ENCODE assay signal across 7 cellular contexts in genomic region chr1:16863024-16863423, GRCh38. TPM values are rescaled to one million over a fixed set of nuclear protein-coding genes. Genes with fewer than 3 reads are reported as not detected.
DNase-seq lines count a peak whose midpoint lies in the region; ATAC-seq, FAIRE-seq and TF ChIP-seq lines count a peak whose summit lies in the region.
"Not testable (repeated sequence)": the region's sequence is repeated elsewhere in the genome, so short reads cannot be mapped to it uniquely, and the experiment has no call there.

No MANE protein-coding gene starts in this region.

- H3K27me3 Mint-ChIP-seq in activated T-helper 17 cell treated with anti-CD3 and anti-CD28 coated beads, Interleukin-2, amount 50 U/mL, for 72 hours; natural killer cell (ENCODE audit: low read depth in 2 of 2): not testable (repeated sequence)

- peak; percentile 67 for ATAC-seq in GM18502 (IDR thresholded peaks at IDR 0.05; ENCODE audit: poor library complexity, unreplicated experiment)
- ATAC-seq in GM21576 (IDR thresholded peaks at IDR 0.05; ENCODE audit: unreplicated experiment): peak; percentile 75
- peak; percentile 75 for ATAC-seq in HG02885 (IDR thresholded peaks at IDR 0.05; ENCODE audit: poor library complexity, unreplicated experiment)
- ATAC-seq in HG03354 (IDR thresholded peaks at IDR 0.05; ENCODE audit: poor library complexity, severe bottlenecking, unreplicated experiment): peak; percentile 61
- peak; percentile 87 for ATAC-seq in activated T-helper 17 cell treated with anti-CD3 and anti-CD28 coated beads, Interleukin-2, amount 50 U/mL, for 72 hours (replicated peaks)
- ATAC-seq in natural killer cell: peak in 2 of 3 donors; percentile 39 to 45

- peak overlapping the region; percentile 11 for H3K4me3 Mint-ChIP-seq in activated T-helper 17 cell treated with anti-CD3 and anti-CD28 coated beads, Interleukin-2, amount 50 U/mL, for 72 hours
- H3K4me3 Mint-ChIP-seq in natural killer cell: not testable (repeated sequence)

- not testable (repeated sequence) for H3K36me3 Mint-ChIP-seq in activated T-helper 17 cell treated with anti-CD3 and anti-CD28 coated beads, Interleukin-2, amount 50 U/mL, for 72 hours (ENCODE audit: low read depth); natural killer cell

- not testable (repeated sequence) for DNase-seq in RCC 7860 (ENCODE audit: low spot score); natural killer cell

- H3K27ac Mint-ChIP-seq in activated T-helper 17 cell treated with anti-CD3 and anti-CD28 coated beads, Interleukin-2, amount 50 U/mL, for 72 hours; natural killer cell: not testable (repeated sequence)

- not testable (repeated sequence) for TF ChIP-seq CTCF in natural killer cell (IDR thresholded peaks at IDR 0.05)

- intact Hi-C loops in natural killer cell (cut with micrococcal nuclease): not testable (repeated sequence)

- H3K4me1 Mint-ChIP-seq in activated T-helper 17 cell treated with anti-CD3 and anti-CD28 coated beads, Interleukin-2, amount 50 U/mL, for 72 hours; natural killer cell: not testable (repeated sequence)

- FAIRE-seq in RCC 7860 (lab: Jason Lieb, UNC): peak; percentile 65

- H3K9me3 Mint-ChIP-seq in activated T-helper 17 cell treated with anti-CD3 and anti-CD28 coated beads, Interleukin-2, amount 50 U/mL, for 72 hours; natural killer cell: not testable (repeated sequence)

RNA-seq across cellular contexts. Expression of gene RNU1-2, which starts 32.8 kb away (rescaled TPM):
- total RNA-seq in activated T-helper 17 cell treated with anti-CD3 and anti-CD28 coated beads, Interleukin-2, amount 50 U/mL, for 72 hours: 1,000 to 10,000 TPM; 1,202 to 2,371 TPM
- 1,000 to 10,000 TPM; 2,937 to 3,261 (median 3,038) TPM for total RNA-seq in natural killer cell

RNA-seq across cellular contexts. Expression of gene CROCC, which starts 58.7 kb away (rescaled TPM):
- 10 to 100 TPM; 21.2 to 24.5 TPM for total RNA-seq in activated T-helper 17 cell treated with anti-CD3 and anti-CD28 coated beads, Interleukin-2, amount 50 U/mL, for 72 hours
- total RNA-seq in natural killer cell: 10 to 100 TPM; 51.7 to 62.9 (median 59.1) TPM
